Comparison of ENCODE assay signal across 27 cellular contexts in genomic region chr9:22111176-22111870, GRCh38.
DNase-seq lines count a peak whose midpoint lies in the region; ATAC-seq, FAIRE-seq and TF ChIP-seq lines count a peak whose summit lies in the region.
"Had no signal": no experiment of that assay in that cellular context is flagged by ENCODE, and none has a peak within 500 bp of the region (broad histone marks: within the 10 kb centered on the region; RNA-seq: fewer than 3 reads in every experiment).

No MANE protein-coding gene starts in this region.

- peak; percentile 84 for DNase-seq in bronchial epithelial cell (ENCODE audit: low read depth)
- peak; percentile 50 for DNase-seq in iris pigment epithelial cell (ENCODE audit: low read depth)
- DNase-seq in activated T-helper 2 cell treated with anti-CD3 and anti-CD28 coated beads, Interferon-gamma antibody, Interleukin-2, Interleukin-4, amounts not matched to agents 10 μg/mL and 5 μg/mL and 100 μg/mL, durations not matched to agents 14 hours and 24 hours and 36 hours (ENCODE audit: low spot score), result no peak
- no peak for DNase-seq in inferior parietal cortex (ENCODE audit: extremely low spot score)
- no peak for DNase-seq in effector CD4-positive, alpha-beta T cell
- DNase-seq: activated CD4-positive, CD25-positive, alpha-beta regulatory T cell; activated CD8-positive, alpha-beta memory T cell treated with anti-CD3 and anti-CD28 coated beads, Interleukin-2, amount 10 ng/mL, durations not matched to agents 7 days and 5 days; activated naive CD4-positive, alpha-beta T cell treated with anti-CD3 and anti-CD28 coated beads, Interleukin-2, amount 50 U/mL, for 16 hours; amygdala; CD4-positive, CD25-positive, alpha-beta regulatory T cell; cortex of kidney; endodermal cell; left colon; NCI-H1092 treated with DMSO at 0.1 percent for 48 hours; NCI-H187 treated with DMSO at 0.1 percent for 48 hours; NCI-H524; sigmoid colon; stimulated activated naive CD8-positive, alpha-beta T cell treated with anti-CD3 and anti-CD28 coated beads, Interleukin-15, Interleukin-2, amounts not matched to agents 100 U/mL and 50 U/mL, for 24 hours; T-helper 1 cell had no signal

- peaks cover 77% of the 10 kb centered on the region for H3K27me3 Mint-ChIP-seq in activated T-helper 2 cell treated with anti-CD3 and anti-CD28 coated beads, Interferon-gamma antibody, Interleukin-2, Interleukin-4, amounts not matched to agents 10 μg/mL and 5 μg/mL and 100 μg/mL, durations not matched to agents 14 hours and 24 hours and 36 hours (ENCODE audit: low read depth)

- H3K27me3 ChIP-seq in bronchial epithelial cell (ENCODE audit: control insufficient read depth, insufficient read depth, low read length) (no peaks in the 10 kb centered on the region), skeletal muscle satellite cell (ENCODE audit: control insufficient read depth, insufficient read depth, low read length) (no peaks in the 10 kb centered on the region)
- H3K27me3 ChIP-seq: cardiac muscle cell, neural progenitor cell, sigmoid colon had no signal

- peak overlapping the region; percentile 9 for H3K4me2 ChIP-seq in skeletal muscle satellite cell (ENCODE audit: low read length)
- H3K4me2 ChIP-seq: GM23338, neural progenitor cell had no signal

- no peaks in the 10 kb centered on the region for H3K36me3 Mint-ChIP-seq in activated T-helper 2 cell treated with anti-CD3 and anti-CD28 coated beads, Interferon-gamma antibody, Interleukin-2, Interleukin-4, amounts not matched to agents 10 μg/mL and 5 μg/mL and 100 μg/mL, durations not matched to agents 14 hours and 24 hours and 36 hours (ENCODE audit: low read depth)
- H3K36me3 Mint-ChIP-seq: neural progenitor cell had no signal

- intact Hi-C loops in activated T-helper 2 cell treated with anti-CD3 and anti-CD28 coated beads, Interferon-gamma antibody, Interleukin-2, Interleukin-4, amounts not matched to agents 10 μg/mL and 5 μg/mL and 100 μg/mL, durations not matched to agents 14 hours and 24 hours and 36 hours (cut with micrococcal nuclease), result no loop called here

- H3K27ac Mint-ChIP-seq in activated T-helper 2 cell treated with anti-CD3 and anti-CD28 coated beads, Interferon-gamma antibody, Interleukin-2, Interleukin-4, amounts not matched to agents 10 μg/mL and 5 μg/mL and 100 μg/mL, durations not matched to agents 14 hours and 24 hours and 36 hours, result no peak overlapping the region
- H3K27ac Mint-ChIP-seq: activated CD8-positive, alpha-beta memory T cell treated with anti-CD3 and anti-CD28 coated beads, Interleukin-2, amount 10 ng/mL, durations not matched to agents 7 days and 5 days; activated T-helper 1 cell treated with anti-CD3 and anti-CD28 coated beads, Interleukin-12 subunit alpha, Interleukin-12 subunit beta, Interleukin-2, Interleukin-4 antibody, amounts not matched to agents 30 ng/mL and 10 ng/mL and 1 ng/mL, durations not matched to agents 14 hours and 24 hours and 36 hours; CD4-positive, CD25-positive, alpha-beta regulatory T cell; endodermal cell; GM23338; neural progenitor cell had no signal

- H3K9ac ChIP-seq in skeletal muscle satellite cell (ENCODE audit: low read depth, low read length), result peak overlapping the region; percentile 35
- H3K9ac ChIP-seq: neural progenitor cell had no signal

- no peaks in the 10 kb centered on the region for H3K9me3 ChIP-seq in KOPT-K1 (ENCODE audit: insufficient read depth, low read length, poor library complexity, severe bottlenecking)
- H3K9me3 ChIP-seq in skeletal muscle satellite cell (replicated peaks; ENCODE audit: low read length), result no peaks in the 10 kb centered on the region
- H3K9me3 ChIP-seq: sigmoid colon had no signal

- no peaks in the 10 kb centered on the region for H3K9me3 Mint-ChIP-seq in activated T-helper 2 cell treated with anti-CD3 and anti-CD28 coated beads, Interferon-gamma antibody, Interleukin-2, Interleukin-4, amounts not matched to agents 10 μg/mL and 5 μg/mL and 100 μg/mL, durations not matched to agents 14 hours and 24 hours and 36 hours
- H3K9me3 Mint-ChIP-seq: activated T-helper 1 cell treated with anti-CD3 and anti-CD28 coated beads, Interleukin-12 subunit alpha, Interleukin-12 subunit beta, Interleukin-2, Interleukin-4 antibody, amounts not matched to agents 30 ng/mL and 10 ng/mL and 1 ng/mL, durations not matched to agents 14 hours and 24 hours and 36 hours; CD4-positive, CD25-positive, alpha-beta regulatory T cell; endodermal cell; GM23338; neural progenitor cell had no signal

- peaks cover 44% of the 10 kb centered on the region for H3K4me1 ChIP-seq in skeletal muscle satellite cell (ENCODE audit: control insufficient read depth, insufficient read depth, low read length)
- H3K4me1 ChIP-seq: neural progenitor cell, sigmoid colon had no signal

- peak overlapping the region; percentile 63 for H3K27ac ChIP-seq in KOPT-K1 (ENCODE audit: low read depth, low read length, poor library complexity, severe bottlenecking)
- H3K27ac ChIP-seq: cardiac muscle cell, neural progenitor cell, sigmoid colon had no signal

- no peak for TF ChIP-seq CTCF in bronchial epithelial cell (IDR thresholded peaks at IDR 0.05; ENCODE audit: insufficient read depth, low read length, severe bottlenecking)

- no peak for FAIRE-seq in bronchial epithelial cell (lab: Jason Lieb, UNC)
- FAIRE-seq: GM12878 had no signal

- no peak for ATAC-seq in HG03175 (IDR thresholded peaks at IDR 0.05; ENCODE audit: unreplicated experiment)
- ATAC-seq: activated CD8-positive, alpha-beta memory T cell treated with anti-CD3 and anti-CD28 coated beads, Interleukin-2, amount 10 ng/mL, durations not matched to agents 7 days and 5 days; GM12878; GM23338; left colon; stimulated activated naive CD8-positive, alpha-beta T cell treated with anti-CD3 and anti-CD28 coated beads, Interleukin-15, Interleukin-2, amounts not matched to agents 100 U/mL and 50 U/mL, for 24 hours had no signal

- H3K36me3 ChIP-seq in KOPT-K1 (ENCODE audit: insufficient read depth, low read length) (no peaks in the 10 kb centered on the region), bronchial epithelial cell (ENCODE audit: control insufficient read depth, insufficient read depth, low read length) (no peaks in the 10 kb centered on the region), skeletal muscle satellite cell (ENCODE audit: insufficient read depth, low read length) (no peaks in the 10 kb centered on the region)
- H3K36me3 ChIP-seq: cardiac muscle cell, neural progenitor cell, sigmoid colon had no signal

- no peak overlapping the region for H3K4me3 ChIP-seq in bronchial epithelial cell (ENCODE audit: low read depth, low read length)
- H3K4me3 ChIP-seq in skeletal muscle satellite cell (ENCODE audit: low read length), result no peak overlapping the region
- H3K4me3 ChIP-seq: cardiac muscle cell, GM12878, GM23338, neural progenitor cell, sigmoid colon had no signal

- H3K4me3 Mint-ChIP-seq in activated T-helper 2 cell treated with anti-CD3 and anti-CD28 coated beads, Interferon-gamma antibody, Interleukin-2, Interleukin-4, amounts not matched to agents 10 μg/mL and 5 μg/mL and 100 μg/mL, durations not matched to agents 14 hours and 24 hours and 36 hours (ENCODE audit: low read depth), result no peak overlapping the region
- H3K4me3 Mint-ChIP-seq: activated CD8-positive, alpha-beta memory T cell treated with anti-CD3 and anti-CD28 coated beads, Interleukin-2, amount 10 ng/mL, durations not matched to agents 7 days and 5 days; activated T-helper 1 cell treated with anti-CD3 and anti-CD28 coated beads, Interleukin-12 subunit alpha, Interleukin-12 subunit beta, Interleukin-2, Interleukin-4 antibody, amounts not matched to agents 30 ng/mL and 10 ng/mL and 1 ng/mL, durations not matched to agents 14 hours and 24 hours and 36 hours; CD4-positive, CD25-positive, alpha-beta regulatory T cell; endodermal cell; GM23338; neural progenitor cell had no signal

- H3K4me1 Mint-ChIP-seq in activated T-helper 2 cell treated with anti-CD3 and anti-CD28 coated beads, Interferon-gamma antibody, Interleukin-2, Interleukin-4, amounts not matched to agents 10 μg/mL and 5 μg/mL and 100 μg/mL, durations not matched to agents 14 hours and 24 hours and 36 hours (ENCODE audit: low read depth), result peaks cover 20% of the 10 kb centered on the region

Comparison
In these comparisons a context has a peak if more than half of its experiments do, and no peak if none do; other contexts are left out.
1. DNase-seq: peak in bronchial epithelial cell (single experiment) and iris pigment epithelial cell (single experiment); none in activated T-helper 2 cell treated with anti-CD3 and anti-CD28 coated beads, Interferon-gamma antibody, Interleukin-2, Interleukin-4, amounts not matched to agents 10 μg/mL and 5 μg/mL and 100 μg/mL, durations not matched to agents 14 hours and 24 hours and 36 hours (single experiment), inferior parietal cortex (single experiment) and effector CD4-positive, alpha-beta T cell (single experiment).